ENCODE assay signal across 1 cellular context in the genomic region with DNA sequence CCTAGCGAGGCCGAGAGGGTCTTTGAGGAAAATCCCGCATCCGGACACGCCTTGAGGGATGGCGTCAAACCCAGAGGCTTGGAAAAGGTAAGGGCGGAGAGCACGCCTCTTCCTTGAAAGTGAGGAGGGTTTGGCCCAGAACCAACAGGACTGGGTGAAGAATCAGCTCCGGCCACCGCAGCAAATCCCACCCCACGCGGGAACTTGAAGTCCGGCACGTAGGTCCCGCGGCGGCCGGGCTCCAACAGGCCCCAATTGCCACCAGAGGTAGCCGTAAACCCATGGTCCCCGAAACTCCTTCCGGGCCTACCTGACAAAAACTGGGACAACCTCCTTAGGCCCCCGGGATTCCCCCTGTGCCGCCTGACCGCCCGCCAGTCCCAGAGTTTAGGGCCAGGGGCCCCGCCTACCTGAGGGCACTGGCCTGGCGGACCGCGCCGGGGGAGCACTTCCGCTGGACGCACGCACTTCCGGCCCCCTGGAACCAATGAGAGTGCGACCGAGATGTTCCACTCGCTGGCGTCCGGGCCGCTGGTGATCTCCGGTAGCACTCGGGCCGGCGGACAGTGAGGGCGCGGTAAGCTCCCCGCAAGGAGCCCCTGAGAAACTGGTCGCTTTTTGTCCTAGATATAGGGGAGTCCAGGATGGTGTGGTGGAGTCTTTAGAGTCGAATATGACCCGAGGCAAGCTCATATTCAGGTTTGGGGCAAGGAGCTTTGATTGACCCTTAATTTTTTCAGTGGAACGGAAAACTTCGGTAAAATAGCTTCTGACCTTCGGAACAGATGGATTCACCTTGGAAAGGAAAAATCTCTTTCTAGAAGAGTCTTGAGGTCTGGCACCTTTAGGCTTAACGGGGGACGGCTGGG.
A peak's percentile ranks its signal among the peaks of the same experiment; 100 is the strongest.
TF ChIP-seq lines count a peak whose summit lies in the region.

Gene LZIC, minus strand, starts transcription at position 453 of the 869 bp plus-strand sequence. CDS start 6,772 bp downstream, outside the sequence.
Gene NMNAT1, plus strand, starts transcription at position 537 of the 869 bp plus-strand sequence. CDS start 28,599 bp downstream, outside the sequence.

TF ChIP-seq in HepG2, 621 proteins besides CTCF, POLR2A, EP300 and RAD21 (continued from another document and continues in another):
- TF ChIP-seq, protein P1, sequence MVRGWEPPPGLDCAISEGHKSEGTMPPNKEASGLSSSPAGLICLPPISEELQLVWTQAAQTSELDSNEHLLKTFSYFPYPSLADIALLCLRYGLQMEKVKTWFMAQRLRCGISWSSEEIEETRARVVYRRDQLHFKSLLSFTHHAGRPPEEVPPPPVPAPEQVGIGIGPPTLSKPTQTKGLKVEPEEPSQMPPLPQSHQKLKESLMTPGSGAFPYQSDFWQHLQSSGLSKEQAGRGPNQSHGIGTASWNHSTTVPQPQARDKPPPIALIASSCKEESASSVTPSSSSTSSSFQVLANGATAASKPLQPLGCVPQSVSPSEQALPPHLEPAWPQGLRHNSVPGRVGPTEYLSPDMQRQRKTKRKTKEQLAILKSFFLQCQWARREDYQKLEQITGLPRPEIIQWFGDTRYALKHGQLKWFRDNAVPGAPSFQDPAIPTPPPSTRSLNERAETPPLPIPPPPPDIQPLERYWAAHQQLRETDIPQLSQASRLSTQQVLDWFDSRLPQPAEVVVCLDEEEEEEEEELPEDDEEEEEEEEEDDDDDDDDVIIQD (CRISPR knock-in tag; IDR thresholded peaks at IDR 0.05; ENCODE audit: low read depth), result peak; percentile 44; the same call in 1 of the 2 replicates
- TF ChIP-seq CENPX (CRISPR knock-in tag; IDR thresholded peaks at IDR 0.05), result no peak
- TF ChIP-seq SMARCC2 (IDR thresholded peaks at IDR 0.05), result no peak
- peak; percentile 92 for TF ChIP-seq ZNF331 (CRISPR knock-in tag; IDR thresholded peaks at IDR 0.05)
- peak; percentile 71; the same call in 1 of the 2 replicates for TF ChIP-seq ZNF558 (CRISPR knock-in tag; IDR thresholded peaks at IDR 0.05; ENCODE audit: borderline replicate concordance)
- TF ChIP-seq, protein P2, sequence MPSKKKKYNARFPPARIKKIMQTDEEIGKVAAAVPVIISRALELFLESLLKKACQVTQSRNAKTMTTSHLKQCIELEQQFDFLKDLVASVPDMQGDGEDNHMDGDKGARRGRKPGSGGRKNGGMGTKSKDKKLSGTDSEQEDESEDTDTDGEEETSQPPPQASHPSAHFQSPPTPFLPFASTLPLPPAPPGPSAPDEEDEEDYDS (CRISPR knock-in tag; IDR thresholded peaks at IDR 0.05), result peak; percentile 79; the same call in 1 of the 2 replicates
- no peak for TF ChIP-seq ZNF549 (CRISPR knock-in tag; IDR thresholded peaks at IDR 0.05)
- TF ChIP-seq ZNF605 (CRISPR knock-in tag; IDR thresholded peaks at IDR 0.05), result no peak; the same call in 1 of the 2 replicates
- 0 out of 2 replicates have a peak, but pooled peaks have one; percentile 38 for TF ChIP-seq CAMTA2 (CRISPR knock-in tag; IDR thresholded peaks at IDR 0.05; ENCODE audit: borderline replicate concordance)
- no peak for TF ChIP-seq ZBTB34 (CRISPR knock-in tag; IDR thresholded peaks at IDR 0.05)
- no peak for TF ChIP-seq ZNF720 (CRISPR knock-in tag; IDR thresholded peaks at IDR 0.05)
- no peak for TF ChIP-seq ZSCAN12 (CRISPR knock-in tag; IDR thresholded peaks at IDR 0.05)
- TF ChIP-seq, protein P3, sequence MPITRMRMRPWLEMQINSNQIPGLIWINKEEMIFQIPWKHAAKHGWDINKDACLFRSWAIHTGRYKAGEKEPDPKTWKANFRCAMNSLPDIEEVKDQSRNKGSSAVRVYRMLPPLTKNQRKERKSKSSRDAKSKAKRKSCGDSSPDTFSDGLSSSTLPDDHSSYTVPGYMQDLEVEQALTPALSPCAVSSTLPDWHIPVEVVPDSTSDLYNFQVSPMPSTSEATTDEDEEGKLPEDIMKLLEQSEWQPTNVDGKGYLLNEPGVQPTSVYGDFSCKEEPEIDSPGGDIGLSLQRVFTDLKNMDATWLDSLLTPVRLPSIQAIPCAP (CRISPR knock-in tag; IDR thresholded peaks at IDR 0.05; ENCODE audit: low read depth), result 0 out of 2 replicates have a peak, but pooled peaks have one; percentile 28
- TF ChIP-seq KLF15 (CRISPR knock-in tag; IDR thresholded peaks at IDR 0.05; ENCODE audit: borderline replicate concordance), result peak; percentile 86; the same call in 1 of the 2 replicates
- TF ChIP-seq ZBTB7A (CRISPR knock-in tag; IDR thresholded peaks at IDR 0.05), result peak; percentile 73
- peak; percentile 89 for TF ChIP-seq NR2C2 (CRISPR knock-in tag; IDR thresholded peaks at IDR 0.05; ENCODE audit: borderline replicate concordance)
- peak; percentile 52; the same call in 1 of the 2 replicates for TF ChIP-seq ISX (CRISPR knock-in tag; conservative IDR thresholded peaks at IDR 0.05)
- TF ChIP-seq ZNF281 (CRISPR knock-in tag; IDR thresholded peaks at IDR 0.05; ENCODE audit: borderline replicate concordance), result peak; percentile 38; the same call in 1 of the 2 replicates
- peak; percentile 97 for TF ChIP-seq YEATS2 (CRISPR knock-in tag; IDR thresholded peaks at IDR 0.05; ENCODE audit: borderline replicate concordance)
- no peak for TF ChIP-seq RNF2 (conservative IDR thresholded peaks at IDR 0.05; ENCODE audit: low read depth)
- no peak for TF ChIP-seq ZNF44 (CRISPR knock-in tag; IDR thresholded peaks at IDR 0.05)
- no peak; the same call in 1 of the 2 replicates for TF ChIP-seq SIX1 (CRISPR knock-in tag; IDR thresholded peaks at IDR 0.05; ENCODE audit: borderline replicate concordance)
- TF ChIP-seq HMG20B (CRISPR knock-in tag; conservative IDR thresholded peaks at IDR 0.05), result peak; percentile 67; the same call in 1 of the 2 replicates
- TF ChIP-seq, protein P4, sequence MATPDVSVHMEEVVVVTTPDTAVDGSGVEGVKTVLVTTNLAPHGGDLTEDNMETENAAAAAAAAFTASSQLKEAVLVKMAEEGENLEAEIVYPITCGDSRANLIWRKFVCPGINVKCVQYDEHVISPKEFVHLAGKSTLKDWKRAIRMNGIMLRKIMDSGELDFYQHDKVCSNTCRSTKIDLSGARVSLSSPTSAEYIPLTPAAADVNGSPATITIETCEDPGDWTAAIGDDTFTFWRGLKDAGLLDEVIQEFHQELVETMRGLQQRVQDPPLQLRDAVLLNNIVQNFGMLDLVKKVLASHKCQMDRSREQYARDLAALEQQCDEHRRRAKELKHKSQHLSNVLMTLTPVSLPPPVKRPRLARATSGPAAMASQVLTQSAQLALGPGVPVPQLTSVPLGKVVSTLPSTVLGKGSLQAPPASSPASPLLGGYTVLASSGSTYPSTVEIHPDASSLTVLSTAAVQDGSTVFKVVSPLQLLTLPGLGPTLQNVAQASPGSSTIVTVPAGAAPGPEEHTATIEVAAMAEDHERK (CRISPR knock-in tag; IDR thresholded peaks at IDR 0.05; ENCODE audit: low read depth), result peak; percentile 93
- TF ChIP-seq HMG20A (CRISPR knock-in tag; IDR thresholded peaks at IDR 0.05; ENCODE audit: borderline replicate concordance), result peak; percentile 48
- peak; percentile 76; the same call in 1 of the 2 replicates for TF ChIP-seq GTF2F1 (IDR thresholded peaks at IDR 0.05; ENCODE audit: low read length)
- TF ChIP-seq ELF4 (CRISPR knock-in tag; IDR thresholded peaks at IDR 0.05; ENCODE audit: borderline replicate concordance), result no peak
- peak; percentile 78; the same call in 1 of the 2 replicates for TF ChIP-seq ATF2 (CRISPR knock-in tag; IDR thresholded peaks at IDR 0.05)
- TF ChIP-seq KMT2B (CRISPR knock-in tag; IDR thresholded peaks at IDR 0.05), result peak; percentile 95
- no peak for TF ChIP-seq ZNF382 (CRISPR knock-in tag; IDR thresholded peaks at IDR 0.05; ENCODE audit: borderline replicate concordance)
- no peak for TF ChIP-seq TEAD2 (CRISPR knock-in tag; IDR thresholded peaks at IDR 0.05)
- peak; percentile 83 for TF ChIP-seq MXD1 (CRISPR knock-in tag; IDR thresholded peaks at IDR 0.05)
- peak; percentile 96 for TF ChIP-seq NFYC (CRISPR knock-in tag; IDR thresholded peaks at IDR 0.05)
- TF ChIP-seq ZNF256 (CRISPR knock-in tag; conservative IDR thresholded peaks at IDR 0.05), result peak; percentile 22; the same call in 1 of the 2 replicates
- peak; percentile 63 for TF ChIP-seq BCL6 (CRISPR knock-in tag; IDR thresholded peaks at IDR 0.05)
- no peak for TF ChIP-seq PAX8 (CRISPR knock-in tag; IDR thresholded peaks at IDR 0.05; ENCODE audit: borderline replicate concordance)
- TF ChIP-seq SIX4 (CRISPR knock-in tag; IDR thresholded peaks at IDR 0.05), result no peak
- TF ChIP-seq PHF5A (CRISPR knock-in tag; IDR thresholded peaks at IDR 0.05; ENCODE audit: low read depth, unreplicated experiment), result no peak
- peak; percentile 94 for TF ChIP-seq ZNF639 (CRISPR knock-in tag; conservative IDR thresholded peaks at IDR 0.05)
- TF ChIP-seq MAFG (CRISPR knock-in tag; IDR thresholded peaks at IDR 0.05), result no peak
- 0 out of 2 replicates have a peak, but pooled peaks have one; percentile 55 for TF ChIP-seq ZNF253 (CRISPR knock-in tag; IDR thresholded peaks at IDR 0.05; ENCODE audit: borderline replicate concordance)
- peak; percentile 45 for TF ChIP-seq ZSCAN25 (CRISPR knock-in tag; IDR thresholded peaks at IDR 0.05)
- TF ChIP-seq GLI4 (CRISPR knock-in tag; IDR thresholded peaks at IDR 0.05; ENCODE audit: borderline replicate concordance), result peak; percentile 41; the same call in 1 of the 2 replicates
- TF ChIP-seq USF2 (IDR thresholded peaks at IDR 0.05; ENCODE audit: low read depth, low read length), result no peak
- no peak for TF ChIP-seq USF2 (CRISPR knock-in tag; IDR thresholded peaks at IDR 0.05; ENCODE audit: borderline replicate concordance)
- TF ChIP-seq PCBP1 (IDR thresholded peaks at IDR 0.05; ENCODE audit: borderline replicate concordance, low read depth, low read length), result 0 out of 2 replicates have a peak, but pooled peaks have one; percentile 48
- TF ChIP-seq ZNF775 (CRISPR knock-in tag; IDR thresholded peaks at IDR 0.05; ENCODE audit: borderline replicate concordance), result no peak
- TF ChIP-seq ZNF644 (CRISPR knock-in tag; IDR thresholded peaks at IDR 0.05; ENCODE audit: low read depth), result no peak
- TF ChIP-seq ZNF766 (CRISPR knock-in tag; IDR thresholded peaks at IDR 0.05; ENCODE audit: borderline replicate concordance), result no peak
- peak; percentile 76 for TF ChIP-seq JUND (CRISPR knock-in tag; IDR thresholded peaks at IDR 0.05)
